ENCODE assay signal across 9 cellular contexts in genomic region chr16:87681990-87682570, GRCh38.
A peak's percentile ranks its signal among the peaks of the same experiment; 100 is the strongest.
DNase-seq lines count a peak whose midpoint lies in the region; ATAC-seq and FAIRE-seq lines count a peak whose summit lies in the region.
"Had no signal": no experiment of that assay in that cellular context is flagged by ENCODE, and none has a peak within 500 bp of the region (broad histone marks: within the 10 kb centered on the region; RNA-seq: fewer than 3 reads in every experiment).

No MANE protein-coding gene starts in this region.

- H3K4me1 ChIP-seq in skeletal muscle satellite cell (ENCODE audit: control insufficient read depth, insufficient read depth, low read length) (peaks cover 8% of the 10 kb centered on the region), small intestine (ENCODE audit: control insufficient read depth in 2 of 2, insufficient read depth in 1 of 2, low read depth in 1 of 2, low read length in 1 of 2) (no peaks in the 10 kb centered on the region)

- H3K27ac ChIP-seq in small intestine (ENCODE audit: low read depth in 1 of 2, low read length in 1 of 2): no peak overlapping the region
- H3K27ac ChIP-seq: VCaP had no signal

- no peak overlapping the region for H3K9ac ChIP-seq in skeletal muscle satellite cell (ENCODE audit: low read depth, low read length)

- no peak for DNase-seq in activated T-cell treated with anti-CD3 and anti-CD28 coated beads, Interleukin-2, amount 50 U/mL, for 4 hours
- DNase-seq in activated T-cell treated with anti-CD3 and anti-CD28 coated beads for 4 hours (no peak), NAMALWA (ENCODE audit: low spot score) (peak; percentile 67), small intestine (no peak)
- no peak for DNase-seq in effector memory CD8-positive, alpha-beta T cell

- H3K27me3 Mint-ChIP-seq in activated T-cell treated with anti-CD3 and anti-CD28 coated beads, Interleukin-2, amount 50 U/mL, for 4 hours (ENCODE audit: low read depth): peaks cover 4% of the 10 kb centered on the region
- H3K27me3 Mint-ChIP-seq in effector memory CD8-positive, alpha-beta T cell: peaks cover 0 to 12% of the 10 kb centered on the region in 2 donors

- WGBS in small intestine, 3 donors: 48 to 59% (median 49%) methylated on average over 9 of the region's 9 CpGs

- H3K4me3 ChIP-seq in skeletal muscle satellite cell (ENCODE audit: low read length): no peak overlapping the region
- no peak overlapping the region for H3K4me3 ChIP-seq in small intestine (ENCODE audit: low read depth in 1 of 2, low read length in 2 of 2)

- no peak overlapping the region for H3K27ac Mint-ChIP-seq in effector memory CD8-positive, alpha-beta T cell

- H3K9me3 ChIP-seq in skeletal muscle satellite cell (replicated peaks; ENCODE audit: low read length) (no peaks in the 10 kb centered on the region), small intestine (ENCODE audit: control insufficient read depth, low read depth) (no peaks in the 10 kb centered on the region)

- no peaks in the 10 kb centered on the region for H3K36me3 Mint-ChIP-seq in activated T-cell treated with anti-CD3 and anti-CD28 coated beads, Interleukin-2, amount 50 U/mL, for 4 hours (ENCODE audit: insufficient read depth)
- peaks cover 5% of the 10 kb centered on the region for H3K36me3 Mint-ChIP-seq in effector memory CD8-positive, alpha-beta T cell (ENCODE audit: insufficient read depth)

- peak overlapping the region; percentile 42 for H3K4me2 ChIP-seq in skeletal muscle satellite cell (ENCODE audit: low read length)

- H3K4me3 Mint-ChIP-seq in activated T-cell treated with anti-CD3 and anti-CD28 coated beads, Interleukin-2, amount 50 U/mL, for 4 hours: no peak overlapping the region
- no peak overlapping the region for H3K4me3 Mint-ChIP-seq in effector memory CD8-positive, alpha-beta T cell

- H3K4me1 Mint-ChIP-seq in activated T-cell treated with anti-CD3 and anti-CD28 coated beads, Interleukin-2, amount 50 U/mL, for 4 hours (ENCODE audit: low read depth): peaks cover 3% of the 10 kb centered on the region
- H3K4me1 Mint-ChIP-seq in effector memory CD8-positive, alpha-beta T cell (ENCODE audit: low read depth in 2 of 2): peaks cover 3 to 5% of the 10 kb centered on the region in 2 donors

- peak; percentile 38 to 47 for ATAC-seq in activated T-cell treated with anti-CD3 and anti-CD28 coated beads, Interleukin-2, amount 50 U/mL, for 4 hours
- ATAC-seq in effector memory CD8-positive, alpha-beta T cell (replicated peaks): peak; percentile 27
- no peak for ATAC-seq in GM18909 (IDR thresholded peaks at IDR 0.05; ENCODE audit: poor library complexity, unreplicated experiment)
- ATAC-seq in HG03175 (IDR thresholded peaks at IDR 0.05; ENCODE audit: unreplicated experiment): no peak

- FAIRE-seq in small intestine (lab: Jason Lieb, UNC): no peak

- H3K36me3 ChIP-seq in skeletal muscle satellite cell (ENCODE audit: insufficient read depth, low read length) (no peaks in the 10 kb centered on the region), small intestine (ENCODE audit: control insufficient read depth in 2 of 2, insufficient read depth in 2 of 2, low read length in 2 of 2) (no peaks in the 10 kb centered on the region)

- no peaks in the 10 kb centered on the region for H3K9me3 Mint-ChIP-seq in activated T-cell treated with anti-CD3 and anti-CD28 coated beads, Interleukin-2, amount 50 U/mL, for 4 hours
- no peaks in the 10 kb centered on the region for H3K9me3 Mint-ChIP-seq in effector memory CD8-positive, alpha-beta T cell

- H3K27me3 ChIP-seq in skeletal muscle satellite cell (ENCODE audit: control insufficient read depth, insufficient read depth, low read length) (peaks cover 68% of the 10 kb centered on the region), small intestine (ENCODE audit: control insufficient read depth in 2 of 2, insufficient read depth in 2 of 2, low read length in 2 of 2) (no peaks in the 10 kb centered on the region)

Comparison
In these comparisons a context has a peak if more than half of its experiments do, and no peak if none do; other contexts are left out.
1. ATAC-seq: peak in activated T-cell treated with anti-CD3 and anti-CD28 coated beads, Interleukin-2, amount 50 U/mL, for 4 hours (2 of 2) and effector memory CD8-positive, alpha-beta T cell (single experiment); none in GM18909 (single experiment) and HG03175 (single experiment).